Comparison of ENCODE assay signal across 9 cellular contexts in genomic region chr7:151063212-151063561, GRCh38. TPM values are rescaled to one million over a fixed set of nuclear protein-coding genes. Genes with fewer than 3 reads are reported as not detected.
DNase-seq lines count a peak whose midpoint lies in the region; ATAC-seq and TF ChIP-seq lines count a peak whose summit lies in the region.
"Had no signal": no experiment of that assay in that cellular context is flagged by ENCODE, and none has a peak within 500 bp of the region (broad histone marks: within the 10 kb centered on the region; RNA-seq: fewer than 3 reads in every experiment).

No MANE protein-coding gene starts in this region.

- peak overlapping the region; percentile 32 for H3K14ac ChIP-seq in trophoblast cell (ENCODE audit: low read length)

- H2BK12ac ChIP-seq in trophoblast cell (ENCODE audit: low read length): no peak overlapping the region

- H3K27ac ChIP-seq in adrenal gland (peak overlapping the region in 4 of 5 donors; percentile 66 to 96 (median 76)), left ventricle myocardium inferior (replicated peaks) (peak overlapping the region; percentile 67), trophoblast cell (ENCODE audit: low read depth, low read length) (peak overlapping the region; percentile 65), thyroid gland (peak overlapping the region in 1 of 3 donors; percentile 5)

- no peak overlapping the region for H2AK5ac ChIP-seq in trophoblast cell (ENCODE audit: low read length)

- H3K4ac ChIP-seq in trophoblast cell (ENCODE audit: low read depth, low read length): no peak overlapping the region

- H3K9me3 ChIP-seq in Caco-2 (no peaks in the 10 kb centered on the region), adrenal gland (replicated peaks in 1 of 3) (no peaks in the 10 kb centered on the region), left ventricle myocardium inferior (replicated peaks) (no peaks in the 10 kb centered on the region), trophoblast cell (ENCODE audit: insufficient read depth, low read depth, low read length) (no peaks in the 10 kb centered on the region), thyroid gland (no peaks in the 10 kb centered on the region)

- peak; percentile 60 to 74 for DNase-seq in Caco-2
- peak in 6 of 7 donors; percentile 73 to 82 (median 79) for DNase-seq in adrenal gland
- no peak for DNase-seq in left ventricle myocardium inferior
- peak; percentile 88 to 92 for DNase-seq in trophoblast cell
- no peak for DNase-seq in NCI-H2029 (lab: John Stamatoyannopoulos, UW)
- no peak for DNase-seq in thyroid gland
- no peak for DNase-seq in NCI-H1436 (lab: John Stamatoyannopoulos, UW)
- DNase-seq: activated T-cell treated with anti-CD3 and anti-CD28 coated beads for 4 hours had no signal

- peaks cover 23% of the 10 kb centered on the region for H3K79me2 ChIP-seq in trophoblast cell (ENCODE audit: control insufficient read depth, insufficient read depth, low read length, poor library complexity)

- H3K27me3 ChIP-seq in Caco-2 (replicated peaks; ENCODE audit: control insufficient read depth, insufficient read depth, low read length): no peaks in the 10 kb centered on the region
- no peaks in the 10 kb centered on the region for H3K27me3 ChIP-seq in adrenal gland
- no peaks in the 10 kb centered on the region for H3K27me3 ChIP-seq in left ventricle myocardium inferior (ENCODE audit: low read depth)
- no peaks in the 10 kb centered on the region for H3K27me3 ChIP-seq in trophoblast cell (ENCODE audit: insufficient read depth, low read length)
- H3K27me3 ChIP-seq in thyroid gland: no peaks in the 10 kb centered on the region

- peaks cover 67% of the 10 kb centered on the region for H3K36me3 Mint-ChIP-seq in Caco-2 (ENCODE audit: insufficient read depth, unreplicated experiment)

- 0 to 50% (median 30%) methylated on average over 1 to 11 of the region's 11 CpGs for WGBS in adrenal gland, 4 donors
- WGBS in trophoblast cell (ENCODE audit: extremely low coverage, insufficient coverage, insufficient read length): no CpG with 5 or more reads among the region's 11 CpGs
- WGBS in thyroid gland, 2 donors: 67 to 72% methylated on average over 3 to 6 of the region's 11 CpGs

- H3K79me1 ChIP-seq in trophoblast cell (ENCODE audit: low read length): peaks cover 42% of the 10 kb centered on the region

- H3K36me3 ChIP-seq in Caco-2 (ENCODE audit: control insufficient read depth, insufficient read depth, low read length) (peaks cover 5% of the 10 kb centered on the region), adrenal gland (replicated peaks in 1 of 2) (peaks cover 0 to 43% of the 10 kb centered on the region in 2 donors), left ventricle myocardium inferior (peaks cover 41% of the 10 kb centered on the region), trophoblast cell (ENCODE audit: control insufficient read depth in 1 of 2, insufficient read depth in 2 of 2, low read length in 2 of 2) (peaks cover 42 to 43% of the 10 kb centered on the region in 2 experiments), thyroid gland (peaks cover 31 to 37% of the 10 kb centered on the region in 2 donors)

- no peak for ATAC-seq in GM21825 (IDR thresholded peaks at IDR 0.05; ENCODE audit: unreplicated experiment)

- H3K18ac ChIP-seq in trophoblast cell (ENCODE audit: low read length): no peak overlapping the region

- H3K27ac Mint-ChIP-seq in Caco-2 (ENCODE audit: unreplicated experiment): peak overlapping the region; percentile 51

- TF ChIP-seq CTCF in Caco-2 (IDR thresholded peaks at IDR 0.05; ENCODE audit: insufficient read depth in 1 of 2, low read depth in 1 of 2, low read length in 1 of 2, severe bottlenecking in 1 of 2, unreplicated experiment in 1 of 2) (no peak), adrenal gland (IDR thresholded peaks at IDR 0.05) (no peak), left ventricle myocardium inferior (IDR thresholded peaks at IDR 0.05; ENCODE audit: borderline replicate concordance) (no peak), thyroid gland (IDR thresholded peaks at IDR 0.05) (no peak)

- H3K4me2 ChIP-seq in trophoblast cell (ENCODE audit: low read length): peak overlapping the region; percentile 51

- H4K91ac ChIP-seq in trophoblast cell (ENCODE audit: low read depth, low read length): peak overlapping the region; percentile 32

- TF ChIP-seq POLR2A in adrenal gland (IDR thresholded peaks at IDR 0.05): peak in 1 of 2 donors; percentile 18
- no peak for TF ChIP-seq POLR2A in thyroid gland (IDR thresholded peaks at IDR 0.05)

- H3K9ac ChIP-seq in trophoblast cell (ENCODE audit: low read length): no peak overlapping the region

- H3K4me1 ChIP-seq in Caco-2: peaks cover 37% of the 10 kb centered on the region
- H3K4me1 ChIP-seq in adrenal gland (replicated peaks in 1 of 2): peaks cover 40 to 44% of the 10 kb centered on the region in 2 donors
- H3K4me1 ChIP-seq in left ventricle myocardium inferior: peaks cover 65% of the 10 kb centered on the region
- H3K4me1 ChIP-seq in trophoblast cell (ENCODE audit: control insufficient read depth in 1 of 2, insufficient read depth in 2 of 2, low read length in 2 of 2): peaks cover 46 to 49% of the 10 kb centered on the region in 2 experiments
- peaks cover 26 to 36% of the 10 kb centered on the region in 2 donors for H3K4me1 ChIP-seq in thyroid gland

- no peaks in the 10 kb centered on the region for H3K9me3 Mint-ChIP-seq in Caco-2 (ENCODE audit: unreplicated experiment)

- no peak overlapping the region for H3K23ac ChIP-seq in trophoblast cell (ENCODE audit: low read length)

- H4K8ac ChIP-seq in trophoblast cell (ENCODE audit: low read depth, low read length): peak overlapping the region; percentile 9

- no peaks in the 10 kb centered on the region for H3K27me3 Mint-ChIP-seq in Caco-2 (ENCODE audit: insufficient read depth, unreplicated experiment)

- CTCF ChIA-PET in Caco-2 (lab: Charles Lee): interaction anchor here (0.6 to 2.0 kb wide), 10 partner anchors 18 to 189 kb away, joined by 3 to 21 read pairs (median 6); partner anchors contain the start of genes ABCB8 and FASTK

- POLR2A ChIA-PET in Caco-2 (lab: Charles Lee): interaction anchor here (0.6 to 2.1 kb wide), 9 partner anchors 8 to 178 kb away, joined by 3 to 25 read pairs (median 6); partner anchors contain the start of genes ABCB8, FASTK and TMUB1

- H2BK120ac ChIP-seq in trophoblast cell (ENCODE audit: insufficient read depth, low read length, poor library complexity): no peak overlapping the region

- no peak overlapping the region for H2AFZ ChIP-seq in trophoblast cell (ENCODE audit: insufficient read depth, low read length, poor library complexity)

- no peak overlapping the region for H4K12ac ChIP-seq in trophoblast cell (ENCODE audit: low read depth, low read length)

- no TSS peak for BruUV-seq in Caco-2 (replicated peaks; lab: Mats Ljungman, UMichigan)

- peaks cover 14% of the 10 kb centered on the region for H3K4me1 Mint-ChIP-seq in Caco-2 (ENCODE audit: low read depth, unreplicated experiment)

- peak overlapping the region; percentile 61 for H3K4me3 ChIP-seq in Caco-2 (ENCODE audit: low read depth, low read length)
- peak overlapping the region in 1 of 4 donors; percentile 98 for H3K4me3 ChIP-seq in adrenal gland
- H3K4me3 ChIP-seq in left ventricle myocardium inferior: peak overlapping the region; percentile 93
- H3K4me3 ChIP-seq in trophoblast cell (ENCODE audit: low read depth, low read length): no peak overlapping the region
- H3K4me3 ChIP-seq in thyroid gland (replicated peaks in 1 of 3): no peak overlapping the region

- intact Hi-C loops in Caco-2 (cut with micrococcal nuclease; ENCODE audit: unreplicated experiment): no loop called here
- intact Hi-C loops in adrenal gland (cut with DNase I): no loop called here
- intact Hi-C loops in left ventricle myocardium inferior (cut with micrococcal nuclease): no loop called here
- intact Hi-C loops in thyroid gland (cut with DNase I): no loop called here

- H2BK5ac ChIP-seq in trophoblast cell (ENCODE audit: low read depth, low read length, poor library complexity): peak overlapping the region; percentile 36

- peak overlapping the region; percentile 95 for H3K4me3 Mint-ChIP-seq in Caco-2 (ENCODE audit: unreplicated experiment)

RNA-seq across cellular contexts. Expression of gene SLC4A2, which starts 3.8 kb away (rescaled TPM):
- total RNA-seq in Caco-2 (2022) (249 and 255 TPM in 2 replicates), adrenal gland (100 to 1,000 TPM in 7 of 8 donors, 10 to 100 TPM in 1; 67.4 to 179 (median 155) TPM), left ventricle myocardium inferior (62.9 TPM), thyroid gland (100 to 1,000 TPM in 1 of 4 donors, 10 to 100 TPM in 3; 48.5 to 109 (median 69.0) TPM)
- polyA plus RNA-seq in adrenal gland: 100 to 1,000 TPM in 2 of 3 donors, 10 to 100 TPM in 1; 31.5 to 258 (median 157) TPM
- polyA plus RNA-seq in trophoblast cell (2013): 225 and 252 TPM in 2 replicates

RNA-seq across cellular contexts. Expression of gene CDK5, which starts 5.5 kb away (rescaled TPM):
- total RNA-seq in Caco-2 (2022): 23.8 and 25.2 TPM in 2 replicates
- total RNA-seq in adrenal gland: 10 to 100 TPM; 15.4 to 26.0 (median 21.8) TPM
- polyA plus RNA-seq in adrenal gland: 10 to 100 TPM; 15.8 to 19.3 (median 15.9) TPM
- 9.6 TPM for total RNA-seq in left ventricle myocardium inferior
- 22.3 and 22.9 TPM in 2 replicates for polyA plus RNA-seq in trophoblast cell (2013)
- total RNA-seq in thyroid gland: 10 to 100 TPM in 2 of 4 donors, 1 to 10 TPM in 2; 5.3 to 17.4 (median 9.6) TPM

RNA-seq across cellular contexts. Expression of gene ASIC3, which starts 14.9 kb away (rescaled TPM):
- total RNA-seq in Caco-2 (2022) (0.70 and 1.1 TPM in 2 replicates), adrenal gland (1 to 10 TPM in 4 of 8 donors, under 1 TPM in 3, not detected in 1; 0.24 to 2.3 (median 1.3) TPM), left ventricle myocardium inferior (5.3 TPM), thyroid gland (1 to 10 TPM in 3 of 4 donors, not detected in 1; 1.2 to 2.6 (median 1.5) TPM)
- polyA plus RNA-seq in adrenal gland: 10 to 100 TPM in 2 of 3 donors, 1 to 10 TPM in 1; 1.2 to 32.7 (median 10.0) TPM
- 7.7 and 7.9 TPM in 2 replicates for polyA plus RNA-seq in trophoblast cell (2013)

RNA-seq across cellular contexts. Expression of gene FASTK, which starts 17.4 kb away (rescaled TPM):
- total RNA-seq in Caco-2 (2022) (114 and 119 TPM in 2 replicates), adrenal gland (100 to 1,000 TPM in 1 of 8 donors, 10 to 100 TPM in 7; 42.0 to 112 (median 85.8) TPM), left ventricle myocardium inferior (75.7 TPM), thyroid gland (100 to 1,000 TPM in 1 of 4 donors, 10 to 100 TPM in 3; 71.8 to 114 (median 78.8) TPM)
- 100 to 1,000 TPM in 2 of 3 donors, 10 to 100 TPM in 1; 21.4 to 516 (median 281) TPM for polyA plus RNA-seq in adrenal gland
- polyA plus RNA-seq in trophoblast cell (2013): 59.7 and 61.2 TPM in 2 replicates

RNA-seq across cellular contexts. Expression of gene TMUB1, which starts 20.1 kb away (rescaled TPM):
- 68.1 and 75.0 TPM in 2 replicates for total RNA-seq in Caco-2 (2022)
- total RNA-seq in adrenal gland: 10 to 100 TPM; 31.5 to 74.6 (median 43.4) TPM
- polyA plus RNA-seq in adrenal gland: 100 to 1,000 TPM in 2 of 3 donors, 1 to 10 TPM in 1; 5.2 to 152 (median 101) TPM
- total RNA-seq in left ventricle myocardium inferior: 30.1 TPM
- polyA plus RNA-seq in trophoblast cell (2013): 82.7 and 85.1 TPM in 2 replicates
- 10 to 100 TPM; 33.7 to 78.7 (median 44.2) TPM for total RNA-seq in thyroid gland

Comparison
In these comparisons a context has a peak if more than half of its experiments do, and no peak if none do; other contexts are left out.
1. DNase-seq: peak in Caco-2 (2 of 2), adrenal gland (6 of 7) and trophoblast cell (2 of 2); none in left ventricle myocardium inferior (single experiment), NCI-H2029 (single experiment), thyroid gland (0 of 2) and NCI-H1436 (single experiment).
2. H3K4me3 ChIP-seq: peak in Caco-2 (single experiment) and left ventricle myocardium inferior (single experiment); none in trophoblast cell (single experiment) and thyroid gland (0 of 3).